Comparison of ENCODE assay signal across 11 cellular contexts in genomic region chr2:191867507-191867847, GRCh38. TPM values are rescaled to one million over a fixed set of nuclear protein-coding genes. Genes with fewer than 3 reads are reported as not detected.
A peak's percentile ranks its signal among the peaks of the same experiment; 100 is the strongest.
DNase-seq lines count a peak whose midpoint lies in the region; ATAC-seq, FAIRE-seq and TF ChIP-seq lines count a peak whose summit lies in the region.
"Had no signal": no experiment of that assay in that cellular context is flagged by ENCODE, and none has a peak within 500 bp of the region (broad histone marks: within the 10 kb centered on the region; RNA-seq: fewer than 3 reads in every experiment).

No MANE protein-coding gene starts in this region.

- H3K4me3 ChIP-seq in Loucy (ENCODE audit: low read length, poor library complexity, severe bottlenecking) = no peak overlapping the region
- no peak overlapping the region for H3K4me3 ChIP-seq in endothelial cell of umbilical vein (replicated peaks in 1 of 3; ENCODE audit: insufficient read depth in 1 of 3, low read depth in 1 of 3, low read length in 3 of 3)
- H3K4me3 ChIP-seq in lung = no peak overlapping the region
- H3K4me3 ChIP-seq in smooth muscle cell = no peak overlapping the region

- H3K27me3 ChIP-seq in Loucy (ENCODE audit: insufficient read depth, low read length, poor library complexity, severe bottlenecking) (no peaks in the 10 kb centered on the region), endothelial cell of umbilical vein (ENCODE audit: control insufficient read depth in 2 of 2, insufficient read depth in 2 of 2, low read length in 2 of 2) (no peaks in the 10 kb centered on the region), lung (ENCODE audit: control insufficient read depth, insufficient read depth) (no peaks in the 10 kb centered on the region), smooth muscle cell (ENCODE audit: low read depth) (no peaks in the 10 kb centered on the region)

- peak overlapping the region; percentile 88 for H3K27ac ChIP-seq in endothelial cell of umbilical vein (ENCODE audit: insufficient read depth, low read depth, low read length)
- peak overlapping the region; percentile 68 to 81 for H3K27ac ChIP-seq in lung (ENCODE audit: low read depth in 1 of 2, low read length in 1 of 2)
- peak overlapping the region; percentile 18 for H3K27ac ChIP-seq in smooth muscle cell (ENCODE audit: low read depth)

- TF ChIP-seq POLR2A in endothelial cell of umbilical vein (IDR thresholded peaks at IDR 0.05; ENCODE audit: low read depth, low read length) = no peak

- FAIRE-seq in endothelial cell of umbilical vein (lab: Jason Lieb, UNC) = no peak

- H3K9me1 ChIP-seq in endothelial cell of umbilical vein (replicated peaks; ENCODE audit: control insufficient read depth, extremely low read depth, insufficient read depth, low read length) = no peaks in the 10 kb centered on the region

- DNase-seq in endothelial cell of umbilical vein (ENCODE audit: low read depth, low spot score) (no peak), lung (ENCODE audit: low spot score) (no peak), smooth muscle cell (lab: John Stamatoyannopoulos, UW; ENCODE audit: unreplicated experiment) (no peak), posterior vena cava (ENCODE audit: low spot score) (no peak), hippocampal formation (lab: John Stamatoyannopoulos, UW) (no peak), epidermal melanocyte (ENCODE audit: insufficient read length, low spot score) (no peak)
- DNase-seq: left colon, SHP77 treated with DMSO at 0.1 percent for 48 hours had no signal

- H2AFZ ChIP-seq in Loucy (ENCODE audit: low read length) = 0 out of 2 replicates have a peak overlapping the region, but pooled peaks have one; percentile 47
- no peak overlapping the region for H2AFZ ChIP-seq in endothelial cell of umbilical vein (ENCODE audit: low read depth, low read length)
- no peak overlapping the region for H2AFZ ChIP-seq in smooth muscle cell (ENCODE audit: low read depth)

- POLR2A ChIA-PET in endothelial cell of umbilical vein (lab: Charles Lee) = interaction anchor here (0.7 to 2.7 kb wide), 5 partner anchors 9 to 295 kb away, joined by 3 to 9 read pairs (median 3); partner anchors contain the start of gene CAVIN2

- 83 to 94% methylated on average over 1 of the region's 1 CpG for whole genome bisulfite sequencing in lung, 2 donors
- 90% methylated on average over 1 of the region's 1 CpG for WGBS in smooth muscle cell (ENCODE audit: low lambda C conversion rate)

- no peak for TF ChIP-seq CTCF in Loucy (conservative IDR thresholded peaks at IDR 0.05; ENCODE audit: low read length)
- no peak for TF ChIP-seq CTCF in endothelial cell of umbilical vein (IDR thresholded peaks at IDR 0.05; ENCODE audit: extremely low read depth in 1 of 2, insufficient read depth in 1 of 2, low read depth in 1 of 2, low read length in 2 of 2)
- no peak for TF ChIP-seq CTCF in lung (IDR thresholded peaks at IDR 0.05; ENCODE audit: control extremely low read depth, extremely low read depth)
- TF ChIP-seq CTCF in smooth muscle cell (IDR thresholded peaks at IDR 0.05; ENCODE audit: borderline replicate concordance, insufficient read depth, poor library complexity, severe bottlenecking) = no peak

- H3K36me3 ChIP-seq in Loucy (ENCODE audit: insufficient read depth, low read length) = no peaks in the 10 kb centered on the region
- H3K36me3 ChIP-seq in endothelial cell of umbilical vein (ENCODE audit: control insufficient read depth in 2 of 2, extremely low read depth in 1 of 2, insufficient read depth in 2 of 2, low read length in 2 of 2) = no peaks in the 10 kb centered on the region
- H3K36me3 ChIP-seq in lung (ENCODE audit: control insufficient read depth in 2 of 2, insufficient read depth in 2 of 2, low read length in 2 of 2) = no peaks in the 10 kb centered on the region
- no peaks in the 10 kb centered on the region for H3K36me3 ChIP-seq in smooth muscle cell (ENCODE audit: low read depth)

- H3K4me1 ChIP-seq in Loucy (ENCODE audit: insufficient read depth, low read length, poor library complexity, severe bottlenecking) (no peaks in the 10 kb centered on the region), endothelial cell of umbilical vein (ENCODE audit: control insufficient read depth, extremely low read depth, insufficient read depth, low read length) (peaks cover 43% of the 10 kb centered on the region), lung (ENCODE audit: control insufficient read depth in 2 of 2, insufficient read depth in 2 of 2, low read length in 2 of 2) (peaks cover 2 to 35% of the 10 kb centered on the region in 2 donors), smooth muscle cell (ENCODE audit: low read depth) (no peaks in the 10 kb centered on the region)

- no peaks in the 10 kb centered on the region for H3K9me2 ChIP-seq in Loucy (replicated peaks; ENCODE audit: low read depth, low read length)

- intact Hi-C loops in endothelial cell of umbilical vein (cut with micrococcal nuclease) (loop anchor here (1.0 to 5.0 kb wide), 6 partner anchors 10 to 160 kb away; partner anchors contain the start of gene CAVIN2), posterior vena cava (cut with DNase I) (no loop called here)

- H3K79me2 ChIP-seq in Loucy (ENCODE audit: insufficient read depth, low read length) (no peaks in the 10 kb centered on the region), endothelial cell of umbilical vein (ENCODE audit: control insufficient read depth, insufficient read depth, low read length) (no peaks in the 10 kb centered on the region), smooth muscle cell (ENCODE audit: low read depth) (no peaks in the 10 kb centered on the region)

- ATAC-seq in lung (ENCODE audit: insufficient read depth, low FRiP score) (no peak), esophagus mucosa (no peak)
- ATAC-seq: WTC11 had no signal

- CTCF ChIA-PET in endothelial cell of umbilical vein (lab: Charles Lee) = interaction anchor here (2.0 to 8.9 kb wide), 3 partner anchors 21 to 294 kb away, joined by 8 to 219 read pairs (median 15); partner anchors contain the start of gene CAVIN2

- no peak overlapping the region for H3K4me2 ChIP-seq in Loucy (ENCODE audit: low read depth, low read length, poor library complexity, severe bottlenecking)
- peak overlapping the region; percentile 29 for H3K4me2 ChIP-seq in endothelial cell of umbilical vein (ENCODE audit: insufficient read depth, low read length)
- peak overlapping the region; percentile 50 for H3K4me2 ChIP-seq in smooth muscle cell

- no peaks in the 10 kb centered on the region for H3K9me3 ChIP-seq in Loucy (ENCODE audit: insufficient read depth, low read depth, low read length)
- no peaks in the 10 kb centered on the region for H3K9me3 ChIP-seq in endothelial cell of umbilical vein (replicated peaks; ENCODE audit: control insufficient read depth, insufficient read depth, low read length)
- H3K9me3 ChIP-seq in lung (ENCODE audit: control insufficient read depth in 2 of 2, insufficient read depth in 1 of 2, low read length in 1 of 2) = no peaks in the 10 kb centered on the region
- H3K9me3 ChIP-seq in smooth muscle cell (replicated peaks; ENCODE audit: low read depth) = no peaks in the 10 kb centered on the region

- TSS peak; percentile 54 for BruUV-seq in endothelial cell of umbilical vein (replicated peaks; lab: Mats Ljungman, UMichigan)

- H3F3A ChIP-seq in Loucy (ENCODE audit: low read depth) (no peaks in the 10 kb centered on the region), smooth muscle cell (ENCODE audit: low read depth) (peaks cover 15% of the 10 kb centered on the region)

- H3K9ac ChIP-seq in Loucy (ENCODE audit: low read depth, low read length, poor library complexity, severe bottlenecking) = no peak overlapping the region
- peak overlapping the region; percentile 41 for H3K9ac ChIP-seq in endothelial cell of umbilical vein (replicated peaks; ENCODE audit: extremely low read depth, insufficient read depth, low read length)
- H3K9ac ChIP-seq in smooth muscle cell (ENCODE audit: low read depth) = no peak overlapping the region

- dilution Hi-C loops in endothelial cell of umbilical vein (cut with MboI; ENCODE audit: extremely low pct_ligation_motif_present, low sequenced_read_pairs) = no loop called here

- no peaks in the 10 kb centered on the region for H4K20me1 ChIP-seq in Loucy (ENCODE audit: insufficient read depth, low read length, poor library complexity, severe bottlenecking)
- no peaks in the 10 kb centered on the region for H4K20me1 ChIP-seq in endothelial cell of umbilical vein (replicated peaks; ENCODE audit: control insufficient read depth, extremely low read depth, insufficient read depth, low read length)
- H4K20me1 ChIP-seq in smooth muscle cell (ENCODE audit: low read depth) = no peaks in the 10 kb centered on the region

TF ChIP-seq in endothelial cell of umbilical vein, 7 proteins besides CTCF, POLR2A, EP300 and RAD21:
- TF ChIP-seq FOS (IDR thresholded peaks at IDR 0.05; ENCODE audit: borderline replicate concordance, insufficient read depth, low read length) (no peak), MAX (IDR thresholded peaks at IDR 0.05; ENCODE audit: insufficient read depth, insufficient read length) (no peak), POLR2AphosphoS5 (IDR thresholded peaks at IDR 0.05; ENCODE audit: insufficient read depth, low read depth, low read length) (no peak), GATA2 (IDR thresholded peaks at IDR 0.05; ENCODE audit: insufficient read depth, insufficient read length, low read depth, low read length) (no peak), EZH2 (IDR thresholded peaks at IDR 0.05; ENCODE audit: borderline replicate concordance, low read depth, low read length, severe bottlenecking) (no peak), MYC (IDR thresholded peaks at IDR 0.05; ENCODE audit: low read depth, low read length) (no peak), JUN (IDR thresholded peaks at IDR 0.05; ENCODE audit: borderline replicate concordance, insufficient read depth, insufficient read length, low read depth) (no peak)

RNA-seq across cellular contexts. Expression of gene CAVIN2, which starts 20.6 kb away (rescaled TPM):
- total RNA-seq in endothelial cell of umbilical vein = 171 and 202 TPM in 2 replicates
- polyA plus RNA-seq in endothelial cell of umbilical vein = 210 and 260 TPM in 2 replicates
- polyA plus RNA-seq in endothelial cell of umbilical vein (2011; cell fraction: cytosol; rRNA removed) = 295 and 361 TPM in 2 replicates
- 236 and 302 TPM in 2 replicates for polyA plus RNA-seq in endothelial cell of umbilical vein (2011; cell fraction: nucleus; rRNA removed)
- polyA plus RNA-seq in endothelial cell of umbilical vein (2012) = 209 and 239 TPM in 2 replicates
- 336 and 384 TPM in 2 replicates for polyA minus RNA-seq in endothelial cell of umbilical vein
- not detected for polyA minus RNA-seq in endothelial cell of umbilical vein (2011; cell fraction: cytosol; rRNA and poly(A)+ RNA removed)
- 217 and 316 TPM in 2 replicates for polyA minus RNA-seq in endothelial cell of umbilical vein (2011; cell fraction: nucleus; rRNA and poly(A)+ RNA removed)
- 100 to 1,000 TPM; 141 to 160 TPM for total RNA-seq in lung
- polyA plus RNA-seq in lung = 10 to 100 TPM; 55.1 to 67.5 TPM
- total RNA-seq in smooth muscle cell = 0.13 TPM in 1 of 2 replicates, not detected in the other
- polyA plus RNA-seq in smooth muscle cell = not detected in 2 replicates
- total RNA-seq in esophagus mucosa = 8.7 TPM
- 10 to 100 TPM; 40.4 to 48.8 TPM for total RNA-seq in posterior vena cava

Comparison
In these comparisons a context has a peak if more than half of its experiments do, and no peak if none do; other contexts are left out.
1. H3K27ac ChIP-seq: peak in every context shown above with its lines; median percentile 88 in endothelial cell of umbilical vein; 74 in lung; 18 in smooth muscle cell.